Comparison of ENCODE assay signal across 1 cellular context in the genomic region with DNA sequence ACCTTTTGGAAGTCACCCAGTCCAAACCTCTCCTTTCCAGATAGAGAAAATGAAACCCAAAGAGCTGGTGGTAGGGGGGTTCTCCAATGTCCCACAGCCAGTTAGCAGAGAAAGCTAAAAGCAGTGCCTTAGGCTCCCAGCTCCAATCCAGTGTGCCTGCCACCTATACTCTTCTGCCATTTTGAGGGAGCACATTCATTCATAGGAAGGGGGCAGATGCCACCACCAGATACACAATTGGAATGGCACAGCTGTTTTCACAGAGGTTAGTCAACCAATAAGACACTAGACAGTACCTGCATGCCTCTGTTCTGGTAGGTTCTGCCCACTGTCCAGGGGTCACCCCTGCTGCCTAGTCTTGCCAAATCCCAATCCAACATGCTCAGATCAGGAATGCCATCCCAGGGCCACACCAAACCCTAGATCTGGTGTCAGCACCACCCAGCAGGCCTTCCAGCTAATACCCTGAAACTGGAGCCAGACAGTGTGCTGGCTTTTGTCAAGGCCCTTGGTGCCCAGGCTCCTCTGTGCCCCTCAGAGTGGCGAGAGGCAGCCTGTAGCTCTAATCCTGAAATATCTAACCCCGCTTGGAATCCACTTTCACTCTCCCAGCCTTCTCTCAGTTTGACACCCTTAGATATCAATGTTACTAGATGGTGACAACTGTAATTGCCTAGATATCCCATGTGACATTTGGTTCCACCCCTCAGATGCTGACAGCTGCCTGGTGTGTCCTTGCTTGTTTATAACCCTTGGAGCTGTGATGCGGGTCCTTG.
TF ChIP-seq lines count a peak whose summit lies in the region.

No MANE protein-coding gene starts in this region.

TF ChIP-seq in WTC11, 78 proteins besides CTCF, POLR2A, EP300 and RAD21:
- no peak for TF ChIP-seq NR2C2 (CRISPR knock-in tag; IDR thresholded peaks at IDR 0.05)
- TF ChIP-seq TCF7 (CRISPR knock-in tag; IDR thresholded peaks at IDR 0.05; ENCODE audit: low read depth): no peak
- TF ChIP-seq, protein P1, sequence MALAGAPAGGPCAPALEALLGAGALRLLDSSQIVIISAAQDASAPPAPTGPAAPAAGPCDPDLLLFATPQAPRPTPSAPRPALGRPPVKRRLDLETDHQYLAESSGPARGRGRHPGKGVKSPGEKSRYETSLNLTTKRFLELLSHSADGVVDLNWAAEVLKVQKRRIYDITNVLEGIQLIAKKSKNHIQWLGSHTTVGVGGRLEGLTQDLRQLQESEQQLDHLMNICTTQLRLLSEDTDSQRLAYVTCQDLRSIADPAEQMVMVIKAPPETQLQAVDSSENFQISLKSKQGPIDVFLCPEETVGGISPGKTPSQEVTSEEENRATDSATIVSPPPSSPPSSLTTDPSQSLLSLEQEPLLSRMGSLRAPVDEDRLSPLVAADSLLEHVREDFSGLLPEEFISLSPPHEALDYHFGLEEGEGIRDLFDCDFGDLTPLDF (CRISPR knock-in tag; IDR thresholded peaks at IDR 0.05): no peak
- TF ChIP-seq, protein P2, sequence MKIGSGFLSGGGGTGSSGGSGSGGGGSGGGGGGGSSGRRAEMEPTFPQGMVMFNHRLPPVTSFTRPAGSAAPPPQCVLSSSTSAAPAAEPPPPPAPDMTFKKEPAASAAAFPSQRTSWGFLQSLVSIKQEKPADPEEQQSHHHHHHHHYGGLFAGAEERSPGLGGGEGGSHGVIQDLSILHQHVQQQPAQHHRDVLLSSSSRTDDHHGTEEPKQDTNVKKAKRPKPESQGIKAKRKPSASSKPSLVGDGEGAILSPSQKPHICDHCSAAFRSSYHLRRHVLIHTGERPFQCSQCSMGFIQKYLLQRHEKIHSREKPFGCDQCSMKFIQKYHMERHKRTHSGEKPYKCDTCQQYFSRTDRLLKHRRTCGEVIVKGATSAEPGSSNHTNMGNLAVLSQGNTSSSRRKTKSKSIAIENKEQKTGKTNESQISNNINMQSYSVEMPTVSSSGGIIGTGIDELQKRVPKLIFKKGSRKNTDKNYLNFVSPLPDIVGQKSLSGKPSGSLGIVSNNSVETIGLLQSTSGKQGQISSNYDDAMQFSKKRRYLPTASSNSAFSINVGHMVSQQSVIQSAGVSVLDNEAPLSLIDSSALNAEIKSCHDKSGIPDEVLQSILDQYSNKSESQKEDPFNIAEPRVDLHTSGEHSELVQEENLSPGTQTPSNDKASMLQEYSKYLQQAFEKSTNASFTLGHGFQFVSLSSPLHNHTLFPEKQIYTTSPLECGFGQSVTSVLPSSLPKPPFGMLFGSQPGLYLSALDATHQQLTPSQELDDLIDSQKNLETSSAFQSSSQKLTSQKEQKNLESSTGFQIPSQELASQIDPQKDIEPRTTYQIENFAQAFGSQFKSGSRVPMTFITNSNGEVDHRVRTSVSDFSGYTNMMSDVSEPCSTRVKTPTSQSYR (CRISPR knock-in tag; IDR thresholded peaks at IDR 0.05): no peak
- TF ChIP-seq HMGA2 (CRISPR knock-in tag; IDR thresholded peaks at IDR 0.05): no peak
- TF ChIP-seq, protein P3, sequence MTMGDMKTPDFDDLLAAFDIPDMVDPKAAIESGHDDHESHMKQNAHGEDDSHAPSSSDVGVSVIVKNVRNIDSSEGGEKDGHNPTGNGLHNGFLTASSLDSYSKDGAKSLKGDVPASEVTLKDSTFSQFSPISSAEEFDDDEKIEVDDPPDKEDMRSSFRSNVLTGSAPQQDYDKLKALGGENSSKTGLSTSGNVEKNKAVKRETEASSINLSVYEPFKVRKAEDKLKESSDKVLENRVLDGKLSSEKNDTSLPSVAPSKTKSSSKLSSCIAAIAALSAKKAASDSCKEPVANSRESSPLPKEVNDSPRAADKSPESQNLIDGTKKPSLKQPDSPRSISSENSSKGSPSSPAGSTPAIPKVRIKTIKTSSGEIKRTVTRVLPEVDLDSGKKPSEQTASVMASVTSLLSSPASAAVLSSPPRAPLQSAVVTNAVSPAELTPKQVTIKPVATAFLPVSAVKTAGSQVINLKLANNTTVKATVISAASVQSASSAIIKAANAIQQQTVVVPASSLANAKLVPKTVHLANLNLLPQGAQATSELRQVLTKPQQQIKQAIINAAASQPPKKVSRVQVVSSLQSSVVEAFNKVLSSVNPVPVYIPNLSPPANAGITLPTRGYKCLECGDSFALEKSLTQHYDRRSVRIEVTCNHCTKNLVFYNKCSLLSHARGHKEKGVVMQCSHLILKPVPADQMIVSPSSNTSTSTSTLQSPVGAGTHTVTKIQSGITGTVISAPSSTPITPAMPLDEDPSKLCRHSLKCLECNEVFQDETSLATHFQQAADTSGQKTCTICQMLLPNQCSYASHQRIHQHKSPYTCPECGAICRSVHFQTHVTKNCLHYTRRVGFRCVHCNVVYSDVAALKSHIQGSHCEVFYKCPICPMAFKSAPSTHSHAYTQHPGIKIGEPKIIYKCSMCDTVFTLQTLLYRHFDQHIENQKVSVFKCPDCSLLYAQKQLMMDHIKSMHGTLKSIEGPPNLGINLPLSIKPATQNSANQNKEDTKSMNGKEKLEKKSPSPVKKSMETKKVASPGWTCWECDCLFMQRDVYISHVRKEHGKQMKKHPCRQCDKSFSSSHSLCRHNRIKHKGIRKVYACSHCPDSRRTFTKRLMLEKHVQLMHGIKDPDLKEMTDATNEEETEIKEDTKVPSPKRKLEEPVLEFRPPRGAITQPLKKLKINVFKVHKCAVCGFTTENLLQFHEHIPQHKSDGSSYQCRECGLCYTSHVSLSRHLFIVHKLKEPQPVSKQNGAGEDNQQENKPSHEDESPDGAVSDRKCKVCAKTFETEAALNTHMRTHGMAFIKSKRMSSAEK (CRISPR knock-in tag; IDR thresholded peaks at IDR 0.05; ENCODE audit: borderline replicate concordance): no peak
- TF ChIP-seq, protein P4, sequence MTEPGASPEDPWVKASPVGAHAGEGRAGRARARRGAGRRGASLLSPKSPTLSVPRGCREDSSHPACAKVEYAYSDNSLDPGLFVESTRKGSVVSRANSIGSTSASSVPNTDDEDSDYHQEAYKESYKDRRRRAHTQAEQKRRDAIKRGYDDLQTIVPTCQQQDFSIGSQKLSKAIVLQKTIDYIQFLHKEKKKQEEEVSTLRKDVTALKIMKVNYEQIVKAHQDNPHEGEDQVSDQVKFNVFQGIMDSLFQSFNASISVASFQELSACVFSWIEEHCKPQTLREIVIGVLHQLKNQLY (CRISPR knock-in tag; IDR thresholded peaks at IDR 0.05): no peak
- no peak for TF ChIP-seq NFE2L1 (CRISPR knock-in tag; IDR thresholded peaks at IDR 0.05)
- no peak for TF ChIP-seq HMGXB4 (CRISPR knock-in tag; IDR thresholded peaks at IDR 0.05)
- TF ChIP-seq RELA (CRISPR knock-in tag; IDR thresholded peaks at IDR 0.05; ENCODE audit: borderline replicate concordance): no peak
